15 cellular contexts compared by ENCODE assay signal in genomic region chr6:150640556-150641206, GRCh38. TPM values are rescaled to one million over a fixed set of nuclear protein-coding genes. Genes with fewer than 3 reads are reported as not detected.
DNase-seq lines count a peak whose midpoint lies in the region; ATAC-seq and TF ChIP-seq lines count a peak whose summit lies in the region.
"Had no signal": no experiment of that assay in that cellular context is flagged by ENCODE, and none has a peak within 500 bp of the region (broad histone marks: within the 10 kb centered on the region; RNA-seq: fewer than 3 reads in every experiment).

No MANE protein-coding gene starts in this region.

- intact Hi-C loops in upper lobe of right lung (cut with DNase I), result no loop called here

- ATAC-seq in activated naive CD8-positive, alpha-beta T cell treated with anti-CD3 and anti-CD28 coated beads, Interleukin-2, amount 50 U/mL, for 24 hours, result no peak
- ATAC-seq in HG03571 (IDR thresholded peaks at IDR 0.05; ENCODE audit: unreplicated experiment) (peak; percentile 42), upper lobe of right lung (no peak), HG03097 (IDR thresholded peaks at IDR 0.05; ENCODE audit: low FRiP score, unreplicated experiment) (no peak), GM18520 (IDR thresholded peaks at IDR 0.05; ENCODE audit: unreplicated experiment) (no peak), foreskin keratinocyte (no peak)

- H3K36me3 ChIP-seq in hepatocyte (replicated peaks; ENCODE audit: insufficient read depth, low read depth), result no peaks in the 10 kb centered on the region
- no peaks in the 10 kb centered on the region for H3K36me3 ChIP-seq in upper lobe of right lung

- no peaks in the 10 kb centered on the region for H3K36me3 Mint-ChIP-seq in activated naive CD8-positive, alpha-beta T cell treated with anti-CD3 and anti-CD28 coated beads, Interleukin-2, amount 50 U/mL, for 24 hours (ENCODE audit: low read depth)
- H3K36me3 Mint-ChIP-seq in activated naive CD8-positive, alpha-beta T cell treated with anti-CD3 and anti-CD28 coated beads for 36 hours, result no peaks in the 10 kb centered on the region

- H3K4me1 Mint-ChIP-seq in activated naive CD8-positive, alpha-beta T cell treated with anti-CD3 and anti-CD28 coated beads, Interleukin-2, amount 50 U/mL, for 24 hours, result peaks cover 47% of the 10 kb centered on the region
- peaks cover 20% of the 10 kb centered on the region for H3K4me1 Mint-ChIP-seq in activated naive CD8-positive, alpha-beta T cell treated with anti-CD3 and anti-CD28 coated beads for 36 hours

- TF ChIP-seq CTCF in hepatocyte (IDR thresholded peaks at IDR 0.05; ENCODE audit: poor library complexity) (no peak), upper lobe of right lung (IDR thresholded peaks at IDR 0.05) (no peak), foreskin keratinocyte (conservative IDR thresholded peaks at IDR 0.05) (no peak)

- no peaks in the 10 kb centered on the region for H3K27me3 ChIP-seq in hepatocyte
- no peaks in the 10 kb centered on the region for H3K27me3 ChIP-seq in upper lobe of right lung
- no peaks in the 10 kb centered on the region for H3K27me3 ChIP-seq in foreskin keratinocyte

- H3K79me2 ChIP-seq in hepatocyte, result peaks cover 11% of the 10 kb centered on the region

- peak overlapping the region; percentile 3 for H2AFZ ChIP-seq in hepatocyte

- DNase-seq in activated naive CD8-positive, alpha-beta T cell treated with anti-CD3 and anti-CD28 coated beads, Interleukin-2, amount 50 U/mL, for 24 hours, result no peak
- DNase-seq in activated naive CD8-positive, alpha-beta T cell treated with anti-CD3 and anti-CD28 coated beads for 36 hours, result no peak
- DNase-seq in hepatocyte (ENCODE audit: low spot score), result no peak
- no peak for DNase-seq in upper lobe of right lung
- no peak for DNase-seq in foreskin keratinocyte
- DNase-seq: activated CD4-positive, CD25-positive, alpha-beta regulatory T cell treated with anti-CD3 and anti-CD28 coated beads, Interleukin-2, amount 50 U/mL, for 72 hours; DMS79 treated with DMSO at 0.1 percent for 48 hours; HCEC 1CT; islet precursor cell; NCI-H510A; nucleus accumbens had no signal

- no peak overlapping the region for H3K4me3 ChIP-seq in hepatocyte
- peak overlapping the region; percentile 31 for H3K4me3 ChIP-seq in upper lobe of right lung

- WGBS in hepatocyte (ENCODE audit: low lambda C conversion rate, missing lambda C conversion rate), result 88% methylated on average over 7 of the region's 7 CpGs

- H3K27ac Mint-ChIP-seq in activated naive CD8-positive, alpha-beta T cell treated with anti-CD3 and anti-CD28 coated beads, Interleukin-2, amount 50 U/mL, for 24 hours, result peak overlapping the region; percentile 77
- no peak overlapping the region for H3K27ac Mint-ChIP-seq in activated naive CD8-positive, alpha-beta T cell treated with anti-CD3 and anti-CD28 coated beads for 36 hours

- H3K27ac ChIP-seq in hepatocyte (peak overlapping the region; percentile 21), upper lobe of right lung (peak overlapping the region; percentile 52), foreskin keratinocyte (no peak overlapping the region)

- peak overlapping the region; percentile 62 for H3K4me2 ChIP-seq in hepatocyte

- H4K20me1 ChIP-seq in hepatocyte (ENCODE audit: insufficient read depth, poor library complexity, severe bottlenecking), result no peaks in the 10 kb centered on the region

- H3K9me3 Mint-ChIP-seq in activated naive CD8-positive, alpha-beta T cell treated with anti-CD3 and anti-CD28 coated beads, Interleukin-2, amount 50 U/mL, for 24 hours, result peaks cover 6% of the 10 kb centered on the region
- no peaks in the 10 kb centered on the region for H3K9me3 Mint-ChIP-seq in activated naive CD8-positive, alpha-beta T cell treated with anti-CD3 and anti-CD28 coated beads for 36 hours
- H3K9me3 Mint-ChIP-seq: stimulated activated naive CD8-positive, alpha-beta T cell treated with anti-CD3 and anti-CD28 coated beads, Interleukin-15, Interleukin-2, amounts not matched to agents 100 ng/mL and 50 ng/mL, for 24 hours had no signal

- H3K4me1 ChIP-seq in hepatocyte (ENCODE audit: insufficient read depth) (peaks cover 17% of the 10 kb centered on the region), upper lobe of right lung (peaks cover 12% of the 10 kb centered on the region), foreskin keratinocyte (no peaks in the 10 kb centered on the region)

- no peak overlapping the region for H3K4me3 Mint-ChIP-seq in activated naive CD8-positive, alpha-beta T cell treated with anti-CD3 and anti-CD28 coated beads, Interleukin-2, amount 50 U/mL, for 24 hours
- H3K4me3 Mint-ChIP-seq in activated naive CD8-positive, alpha-beta T cell treated with anti-CD3 and anti-CD28 coated beads for 36 hours, result no peak overlapping the region

- peaks cover 6% of the 10 kb centered on the region for H3K27me3 Mint-ChIP-seq in activated naive CD8-positive, alpha-beta T cell treated with anti-CD3 and anti-CD28 coated beads, Interleukin-2, amount 50 U/mL, for 24 hours
- peaks cover 28% of the 10 kb centered on the region for H3K27me3 Mint-ChIP-seq in activated naive CD8-positive, alpha-beta T cell treated with anti-CD3 and anti-CD28 coated beads for 36 hours

- H3K9me2 ChIP-seq in hepatocyte (replicated peaks; ENCODE audit: insufficient read depth), result no peaks in the 10 kb centered on the region

- H3K9me3 ChIP-seq in hepatocyte (ENCODE audit: low read depth), result no peaks in the 10 kb centered on the region
- H3K9me3 ChIP-seq in upper lobe of right lung, result no peaks in the 10 kb centered on the region

RNA-seq across cellular contexts. Expression of gene PLEKHG1, which starts 41.0 kb away (rescaled TPM):
- 1 to 10 TPM; 4.4 to 4.5 TPM for total RNA-seq in activated naive CD8-positive, alpha-beta T cell treated with anti-CD3 and anti-CD28 coated beads for 36 hours
- total RNA-seq in hepatocyte, result 6.3 and 6.8 TPM in 2 replicates
- 5.6 and 6.3 TPM in 2 replicates for polyA plus RNA-seq in hepatocyte
- total RNA-seq in upper lobe of right lung, result 34.6 TPM
- total RNA-seq in foreskin keratinocyte, result 2.5 and 4.1 TPM in 2 replicates
- 0.60 and 0.64 TPM in 2 replicates for polyA plus RNA-seq in foreskin keratinocyte
